In genomic region chr19:12970070-12970820, GRCh38 we compare ENCODE assay signal across 25 cellular contexts. TPM values are rescaled to one million over a fixed set of nuclear protein-coding genes. Genes with fewer than 3 reads are reported as not detected.
DNase-seq lines count a peak whose midpoint lies in the region; ATAC-seq and TF ChIP-seq lines count a peak whose summit lies in the region.
"Had no signal": no experiment of that assay in that cellular context is flagged by ENCODE, and none has a peak within 500 bp of the region (broad histone marks: within the 10 kb centered on the region; RNA-seq: fewer than 3 reads in every experiment).

No MANE protein-coding gene starts in this region.

- H3K9ac ChIP-seq in stomach smooth muscle (ENCODE audit: low read length in 2 of 2), result peak overlapping the region; percentile 24 to 64

- 81 to 86% methylated on average over 7 of the region's 7 CpGs for WGBS in heart right ventricle, 2 donors
- WGBS in upper lobe of left lung, 2 donors, result 86 to 93% methylated on average over 7 of the region's 7 CpGs

- ATAC-seq in heart right ventricle (no peak), HG03159 (IDR thresholded peaks at IDR 0.05; ENCODE audit: unreplicated experiment) (no peak), upper lobe of left lung (ENCODE audit: low FRiP score in 2 of 2) (no peak)
- ATAC-seq: GM12878; GM23338; PC-3; stimulated activated naive B cell treated with anti-CD40 and anti-IgM and Interleukin-4, amounts not matched to agents 10 μg/mL and 1 μg/mL and 100 μg/mL, for 72 hours; T-cell had no signal

- no peak for TF ChIP-seq POLR2A in upper lobe of left lung (IDR thresholded peaks at IDR 0.05)

- TF ChIP-seq CTCF in heart right ventricle (IDR thresholded peaks at IDR 0.05) (no peak), ascending aorta (IDR thresholded peaks at IDR 0.05) (no peak), right atrium auricular region (IDR thresholded peaks at IDR 0.05) (no peak), upper lobe of left lung (IDR thresholded peaks at IDR 0.05) (no peak)

- intact Hi-C loops in heart right ventricle (cut with DNase I), result loop anchor here in 8 of 10 donors (10.0 kb wide), 6 partner anchors 195 to 755 kb away; no protein-coding TSS in a partner anchor
- intact Hi-C loops in cardiac septum (cut with DNase I), result loop anchor here (10.0 kb wide), 1 partner anchor 615 kb away; no protein-coding TSS in a partner anchor
- intact Hi-C loops in ascending aorta (cut with DNase I), result no loop called here

- peak overlapping the region; percentile 50 to 87 (median 80) for H3K27ac ChIP-seq in heart right ventricle
- H3K27ac ChIP-seq in ascending aorta, result peak overlapping the region; percentile 23 to 45
- peak overlapping the region; percentile 78 to 84 for H3K27ac ChIP-seq in right atrium auricular region
- H3K27ac ChIP-seq in stomach smooth muscle (ENCODE audit: low read length), result peak overlapping the region; percentile 69
- H3K27ac ChIP-seq in upper lobe of left lung, result no peak overlapping the region

- peak overlapping the region in 4 of 10 donors; percentile 4 to 26 (median 15) for H3K4me3 ChIP-seq in heart right ventricle
- no peak overlapping the region for H3K4me3 ChIP-seq in ascending aorta
- H3K4me3 ChIP-seq in right atrium auricular region, result no peak overlapping the region
- H3K4me3 ChIP-seq in stomach smooth muscle (ENCODE audit: low read length in 2 of 2), result no peak overlapping the region
- H3K4me3 ChIP-seq in upper lobe of left lung, result no peak overlapping the region
- H3K4me3 ChIP-seq: GM12878, GM23338, lung, thoracic aorta had no signal

- no peak for TF ChIP-seq EP300 in upper lobe of left lung (IDR thresholded peaks at IDR 0.05)

- no peaks in the 10 kb centered on the region for H3K36me3 ChIP-seq in heart right ventricle
- no peaks in the 10 kb centered on the region for H3K36me3 ChIP-seq in ascending aorta
- H3K36me3 ChIP-seq in right atrium auricular region, result no peaks in the 10 kb centered on the region
- H3K36me3 ChIP-seq in stomach smooth muscle (ENCODE audit: control insufficient read depth in 2 of 2, insufficient read depth in 2 of 2, low read length in 2 of 2), result no peaks in the 10 kb centered on the region
- H3K36me3 ChIP-seq in upper lobe of left lung, result no peaks in the 10 kb centered on the region
- H3K36me3 ChIP-seq: thoracic aorta had no signal

- no peaks in the 10 kb centered on the region for H3K9me3 ChIP-seq in heart right ventricle
- no peaks in the 10 kb centered on the region for H3K9me3 ChIP-seq in ascending aorta
- H3K9me3 ChIP-seq in right atrium auricular region, result no peaks in the 10 kb centered on the region
- H3K9me3 ChIP-seq in stomach smooth muscle (ENCODE audit: control insufficient read depth in 2 of 2, low read length in 2 of 2), result no peaks in the 10 kb centered on the region
- H3K9me3 ChIP-seq in upper lobe of left lung, result no peaks in the 10 kb centered on the region
- H3K9me3 ChIP-seq: thoracic aorta had no signal

- H3K27me3 ChIP-seq in heart right ventricle (no peaks in the 10 kb centered on the region), ascending aorta (no peaks in the 10 kb centered on the region), right atrium auricular region (no peaks in the 10 kb centered on the region), stomach smooth muscle (ENCODE audit: control insufficient read depth in 1 of 2, insufficient read depth in 2 of 2, low read length in 2 of 2) (no peaks in the 10 kb centered on the region), upper lobe of left lung (no peaks in the 10 kb centered on the region)

- no peak for DNase-seq in heart right ventricle
- no peak for DNase-seq in cardiac septum (ENCODE audit: low spot score)
- DNase-seq in ascending aorta (ENCODE audit: low spot score in 2 of 2), result no peak
- no peak for DNase-seq in right atrium auricular region (ENCODE audit: low spot score)
- no peak for DNase-seq in NCI-H1417 treated with DMSO at 0.1 percent for 48 hours (lab: John Stamatoyannopoulos, UW)
- no peak for DNase-seq in upper lobe of left lung
- DNase-seq: activated CD4-positive, CD25-positive, alpha-beta regulatory T cell; activated naive CD4-positive, alpha-beta T cell treated with anti-CD3 and anti-CD28 coated beads for 36 hours; CD4-positive, CD25-positive, alpha-beta regulatory T cell; NCI-H1930; PC-3; stimulated activated CD4-positive, alpha-beta T cell treated with anti-CD3 and anti-CD28 coated beads, Interleukin-4, amount 100 ng/mL, for 4 hours; stimulated activated naive B cell treated with anti-CD40 and anti-IgM and Interleukin-4, amounts not matched to agents 10 μg/mL and 1 μg/mL and 100 μg/mL, for 72 hours; T-cell had no signal

- H3K4me1 ChIP-seq in heart right ventricle (peaks cover 2 to 28% (median 5%) of the 10 kb centered on the region in 9 donors), ascending aorta (peaks cover 0 to 4% of the 10 kb centered on the region in 2 donors), right atrium auricular region (peaks cover 0 to 13% of the 10 kb centered on the region in 2 donors), stomach smooth muscle (ENCODE audit: control insufficient read depth, insufficient read depth, low read length) (peaks cover 10% of the 10 kb centered on the region), upper lobe of left lung (peaks cover 3 to 6% (median 5%) of the 10 kb centered on the region in 4 donors)

RNA-seq across cellular contexts. Expression of gene DAND5, which starts 0.9 kb away (rescaled TPM):
- total RNA-seq in heart right ventricle (10 to 100 TPM in 5 of 10 donors, 1 to 10 TPM in 5; 7.3 to 14.4 (median 10.1) TPM), cardiac septum (11.4 TPM), ascending aorta (not detected), right atrium auricular region (10 to 100 TPM in 1 of 2 donors, 1 to 10 TPM in 1; 2.9 to 10.7 TPM), upper lobe of left lung (not detected)
- 1 to 10 TPM in 1 of 2 donors, under 1 TPM in 1; 0.71 to 4.2 TPM for polyA plus RNA-seq in heart right ventricle
- total RNA-seq: activated naive CD4-positive, alpha-beta T cell treated with anti-CD3 and anti-CD28 coated beads for 36 hours; aorta; CD4-positive, CD25-positive, alpha-beta regulatory T cell; Daoy; kidney epithelial cell; T-cell; thoracic aorta had no signal
- polyA plus RNA-seq: CD4-positive, CD25-positive, alpha-beta regulatory T cell; IgD-negative memory B cell; neural cell had no signal

RNA-seq across cellular contexts. Expression of gene GADD45GIP1, which starts 13.2 kb away (rescaled TPM):
- total RNA-seq in heart right ventricle, result 10 to 100 TPM; 18.4 to 33.9 (median 20.9) TPM
- 100 to 1,000 TPM; 120 to 237 TPM for polyA plus RNA-seq in heart right ventricle
- total RNA-seq in cardiac septum, result 23.5 TPM
- 42.7 TPM for total RNA-seq in ascending aorta
- total RNA-seq in right atrium auricular region, result 10 to 100 TPM; 48.5 to 58.7 TPM
- 10 to 100 TPM; 15.3 to 43.8 (median 26.6) TPM for total RNA-seq in upper lobe of left lung

RNA-seq across cellular contexts. Expression of gene RAD23A, which starts 24.6 kb away (rescaled TPM):
- total RNA-seq in heart right ventricle, result 100 to 1,000 TPM; 138 to 201 (median 148) TPM
- polyA plus RNA-seq in heart right ventricle, result 100 to 1,000 TPM; 187 to 289 TPM
- total RNA-seq in cardiac septum, result 143 TPM
- total RNA-seq in ascending aorta, result 146 TPM
- 100 to 1,000 TPM; 178 to 185 TPM for total RNA-seq in right atrium auricular region
- total RNA-seq in upper lobe of left lung, result 100 to 1,000 TPM in 3 of 6 donors, 10 to 100 TPM in 3; 69.1 to 115 (median 98.8) TPM

RNA-seq across cellular contexts. Expression of gene NFIX, which starts 25.0 kb away (rescaled TPM):
- total RNA-seq in heart right ventricle, result 100 to 1,000 TPM; 111 to 162 (median 145) TPM
- polyA plus RNA-seq in heart right ventricle, result 10 to 100 TPM; 16.8 to 34.2 TPM
- 123 TPM for total RNA-seq in cardiac septum
- 76.5 TPM for total RNA-seq in ascending aorta
- total RNA-seq in right atrium auricular region, result 10 to 100 TPM; 56.5 to 69.8 TPM
- total RNA-seq in upper lobe of left lung, result 100 to 1,000 TPM in 3 of 6 donors, 10 to 100 TPM in 3; 64.0 to 188 (median 107) TPM
- polyA plus RNA-seq: neural cell had no signal

RNA-seq across cellular contexts. Expression of gene CALR, which starts 31.8 kb away (rescaled TPM):
- 100 to 1,000 TPM; 265 to 683 (median 348) TPM for total RNA-seq in heart right ventricle
- 100 to 1,000 TPM; 197 to 830 TPM for polyA plus RNA-seq in heart right ventricle
- total RNA-seq in cardiac septum, result 412 TPM
- total RNA-seq in ascending aorta, result 297 TPM
- total RNA-seq in right atrium auricular region, result 100 to 1,000 TPM; 285 to 289 TPM
- total RNA-seq in upper lobe of left lung, result 1,000 to 10,000 TPM in 1 of 6 donors, 100 to 1,000 TPM in 5; 171 to 1,351 (median 423) TPM

Comparison
In these comparisons a context has a peak if more than half of its experiments do, and no peak if none do; other contexts are left out.
1. H3K27ac ChIP-seq: peak in heart right ventricle (10 of 10), ascending aorta (2 of 2), right atrium auricular region (2 of 2) and stomach smooth muscle (single experiment); none in upper lobe of left lung (0 of 4).